Comparison of ENCODE assay signal across 1 cellular context in the genomic region with DNA sequence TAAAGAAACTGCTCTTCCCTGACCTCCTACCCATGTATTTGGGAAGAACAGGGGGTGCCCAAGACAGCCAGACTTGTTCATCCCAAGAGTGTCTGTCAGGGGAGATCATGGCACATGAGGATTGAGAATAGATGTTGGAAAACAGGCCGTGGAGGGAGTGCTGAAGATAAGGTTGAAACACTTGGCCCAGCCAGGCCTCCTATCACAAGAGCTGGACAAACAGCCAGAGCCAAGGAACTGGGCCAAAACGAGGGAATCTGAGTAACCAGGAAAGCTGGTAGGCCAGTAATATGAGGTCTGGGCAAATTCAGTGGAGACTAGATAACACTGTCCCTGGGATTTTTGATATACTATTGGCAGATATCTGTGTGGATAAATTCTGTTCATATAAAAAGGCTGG.
TF ChIP-seq lines count a peak whose summit lies in the region.

No MANE protein-coding gene starts in this region.

TF ChIP-seq in GM23338, 12 proteins besides CTCF, POLR2A, EP300 and RAD21 (continued from another document):
- TF ChIP-seq, protein P1, sequence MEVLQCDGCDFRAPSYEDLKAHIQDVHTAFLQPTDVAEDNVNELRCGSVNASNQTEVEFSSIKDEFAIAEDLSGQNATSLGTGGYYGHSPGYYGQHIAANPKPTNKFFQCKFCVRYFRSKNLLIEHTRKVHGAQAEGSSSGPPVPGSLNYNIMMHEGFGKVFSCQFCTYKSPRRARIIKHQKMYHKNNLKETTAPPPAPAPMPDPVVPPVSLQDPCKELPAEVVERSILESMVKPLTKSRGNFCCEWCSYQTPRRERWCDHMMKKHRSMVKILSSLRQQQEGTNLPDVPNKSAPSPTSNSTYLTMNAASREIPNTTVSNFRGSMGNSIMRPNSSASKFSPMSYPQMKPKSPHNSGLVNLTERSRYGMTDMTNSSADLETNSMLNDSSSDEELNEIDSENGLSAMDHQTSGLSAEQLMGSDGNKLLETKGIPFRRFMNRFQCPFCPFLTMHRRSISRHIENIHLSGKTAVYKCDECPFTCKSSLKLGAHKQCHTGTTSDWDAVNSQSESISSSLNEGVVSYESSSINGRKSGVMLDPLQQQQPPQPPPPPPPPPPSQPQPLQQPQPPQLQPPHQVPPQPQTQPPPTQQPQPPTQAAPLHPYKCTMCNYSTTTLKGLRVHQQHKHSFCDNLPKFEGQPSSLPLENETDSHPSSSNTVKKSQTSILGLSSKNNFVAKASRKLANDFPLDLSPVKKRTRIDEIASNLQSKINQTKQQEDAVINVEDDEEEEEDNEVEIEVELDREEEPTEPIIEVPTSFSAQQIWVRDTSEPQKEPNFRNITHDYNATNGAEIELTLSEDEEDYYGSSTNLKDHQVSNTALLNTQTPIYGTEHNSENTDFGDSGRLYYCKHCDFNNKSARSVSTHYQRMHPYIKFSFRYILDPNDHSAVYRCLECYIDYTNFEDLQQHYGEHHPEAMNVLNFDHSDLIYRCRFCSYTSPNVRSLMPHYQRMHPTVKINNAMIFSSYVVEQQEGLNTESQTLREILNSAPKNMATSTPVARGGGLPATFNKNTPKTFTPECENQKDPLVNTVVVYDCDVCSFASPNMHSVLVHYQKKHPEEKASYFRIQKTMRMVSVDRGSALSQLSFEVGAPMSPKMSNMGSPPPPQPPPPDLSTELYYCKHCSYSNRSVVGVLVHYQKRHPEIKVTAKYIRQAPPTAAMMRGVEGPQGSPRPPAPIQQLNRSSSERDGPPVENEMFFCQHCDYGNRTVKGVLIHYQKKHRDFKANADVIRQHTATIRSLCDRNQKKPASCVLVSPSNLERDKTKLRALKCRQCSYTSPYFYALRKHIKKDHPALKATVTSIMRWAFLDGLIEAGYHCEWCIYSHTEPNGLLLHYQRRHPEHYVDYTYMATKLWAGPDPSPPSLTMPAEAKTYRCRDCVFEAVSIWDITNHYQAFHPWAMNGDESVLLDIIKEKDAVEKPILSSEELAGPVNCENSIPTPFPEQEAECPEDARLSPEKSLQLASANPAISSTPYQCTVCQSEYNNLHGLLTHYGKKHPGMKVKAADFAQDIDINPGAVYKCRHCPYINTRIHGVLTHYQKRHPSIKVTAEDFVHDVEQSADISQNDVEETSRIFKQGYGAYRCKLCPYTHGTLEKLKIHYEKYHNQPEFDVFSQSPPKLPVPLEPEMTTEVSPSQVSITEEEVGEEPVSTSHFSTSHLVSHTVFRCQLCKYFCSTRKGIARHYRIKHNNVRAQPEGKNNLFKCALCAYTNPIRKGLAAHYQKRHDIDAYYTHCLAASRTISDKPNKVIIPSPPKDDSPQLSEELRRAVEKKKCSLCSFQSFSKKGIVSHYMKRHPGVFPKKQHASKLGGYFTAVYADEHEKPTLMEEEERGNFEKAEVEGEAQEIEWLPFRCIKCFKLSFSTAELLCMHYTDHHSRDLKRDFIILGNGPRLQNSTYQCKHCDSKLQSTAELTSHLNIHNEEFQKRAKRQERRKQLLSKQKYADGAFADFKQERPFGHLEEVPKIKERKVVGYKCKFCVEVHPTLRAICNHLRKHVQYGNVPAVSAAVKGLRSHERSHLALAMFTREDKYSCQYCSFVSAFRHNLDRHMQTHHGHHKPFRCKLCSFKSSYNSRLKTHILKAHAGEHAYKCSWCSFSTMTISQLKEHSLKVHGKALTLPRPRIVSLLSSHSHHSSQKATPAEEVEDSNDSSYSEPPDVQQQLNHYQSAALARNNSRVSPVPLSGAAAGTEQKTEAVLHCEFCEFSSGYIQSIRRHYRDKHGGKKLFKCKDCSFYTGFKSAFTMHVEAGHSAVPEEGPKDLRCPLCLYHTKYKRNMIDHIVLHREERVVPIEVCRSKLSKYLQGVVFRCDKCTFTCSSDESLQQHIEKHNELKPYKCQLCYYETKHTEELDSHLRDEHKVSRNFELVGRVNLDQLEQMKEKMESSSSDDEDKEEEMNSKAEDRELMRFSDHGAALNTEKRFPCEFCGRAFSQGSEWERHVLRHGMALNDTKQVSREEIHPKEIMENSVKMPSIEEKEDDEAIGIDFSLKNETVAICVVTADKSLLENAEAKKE (CRISPR knock-in tag; IDR thresholded peaks at IDR 0.05) = no peak
- TF ChIP-seq JUNB (IDR thresholded peaks at IDR 0.05; ENCODE audit: unreplicated experiment) = no peak
